ENCODE assay signal across 8 cellular contexts in genomic region chr1:16859167-16860041, GRCh38. TPM values are rescaled to one million over a fixed set of nuclear protein-coding genes. Genes with fewer than 3 reads are reported as not detected.
DNase-seq lines count a peak whose midpoint lies in the region; TF ChIP-seq lines count a peak whose summit lies in the region.
"Not testable (repeated sequence)": the region's sequence is repeated elsewhere in the genome, so short reads cannot be mapped to it uniquely, and the experiment has no call there.
"Had no signal": no experiment of that assay in that cellular context is flagged by ENCODE, and none has a peak within 500 bp of the region (broad histone marks: within the 10 kb centered on the region; RNA-seq: fewer than 3 reads in every experiment).

No MANE protein-coding gene starts in this region.

- not testable (repeated sequence) for H3K9me3 Mint-ChIP-seq in H9, nephron progenitor cell

- not testable (repeated sequence) for H3K9me3 ChIP-seq in H9 (ENCODE audit: control insufficient read depth, low read depth, low read length); MG63; smooth muscle cell (replicated peaks; ENCODE audit: low read depth)

- H3K56ac ChIP-seq in H9 (ENCODE audit: insufficient read length, low read depth, low read length): not testable (repeated sequence)

- not testable (repeated sequence) for H2BK12ac ChIP-seq in H9 (ENCODE audit: insufficient read length, low read depth, low read length)

- peak; percentile 40; the same call in 1 of the 3 replicates for TF ChIP-seq CTCF in H9 (conservative IDR thresholded peaks at IDR 0.05)
- not testable (repeated sequence) for TF ChIP-seq CTCF in brain microvascular endothelial cell (IDR thresholded peaks at IDR 0.05; ENCODE audit: low read depth, low read length, missing control alignments); fibroblast of villous mesenchyme (IDR thresholded peaks at IDR 0.05; ENCODE audit: insufficient read depth, low read depth, low read length); nephron progenitor cell (IDR thresholded peaks at IDR 0.05); smooth muscle cell (IDR thresholded peaks at IDR 0.05; ENCODE audit: borderline replicate concordance, insufficient read depth, poor library complexity, severe bottlenecking)

- H3K4me3 ChIP-seq in MG63: peak overlapping the region; percentile 40
- H3K4me3 ChIP-seq in brain microvascular endothelial cell (ENCODE audit: low read depth, low read length): peak overlapping the region; percentile 41
- H3K4me3 ChIP-seq in fibroblast of villous mesenchyme (ENCODE audit: low read depth, low read length): peak overlapping the region; percentile 18
- not testable (repeated sequence) for H3K4me3 ChIP-seq in smooth muscle cell

- H2BK120ac ChIP-seq in H9 (ENCODE audit: low read depth, low read length, poor library complexity, severe bottlenecking): not testable (repeated sequence)

- not testable (repeated sequence) for H2AK5ac ChIP-seq in H9 (ENCODE audit: insufficient read length, low read length)

- H4K5ac ChIP-seq in H9 (ENCODE audit: insufficient read length, low read depth, low read length): not testable (repeated sequence)

- not testable (repeated sequence) for H3K36me3 ChIP-seq in MG63; brain microvascular endothelial cell (replicated peaks); smooth muscle cell (ENCODE audit: low read depth)

- H3K79me1 ChIP-seq in H9 (ENCODE audit: insufficient read depth, low read depth, low read length, poor library complexity, severe bottlenecking): not testable (repeated sequence)

- not testable (repeated sequence) for H3K9ac ChIP-seq in H9 (ENCODE audit: extremely low read depth, insufficient read length, low read length); smooth muscle cell (ENCODE audit: low read depth)

- no CpG with 5 or more reads among the region's 46 CpGs for WGBS in H9 (ENCODE audit: extremely low coverage, insufficient read length, low lambda C conversion rate)
- WGBS in smooth muscle cell (ENCODE audit: low lambda C conversion rate): 43% methylated on average over 36 of the region's 46 CpGs

- H3K4me3 Mint-ChIP-seq in H9: peak overlapping the region; percentile 74 to 79
- H3K4me3 Mint-ChIP-seq in nephron progenitor cell: peak overlapping the region; percentile 76

- H3K27ac Mint-ChIP-seq in H9, nephron progenitor cell: not testable (repeated sequence)

- H3K4me2 ChIP-seq in H9 (ENCODE audit: insufficient read depth, insufficient read length, low read length) (peak overlapping the region; percentile 28), smooth muscle cell (peak overlapping the region; percentile 4)

- H3T11ph ChIP-seq in H9 (ENCODE audit: low read length): not testable (repeated sequence)

- in situ Hi-C loops in brain microvascular endothelial cell (cut with HindIII; ENCODE audit: low pct_ligation_motif_present, low sequenced_read_pairs): not testable (repeated sequence)

- H3K18ac ChIP-seq in H9 (ENCODE audit: insufficient read length, low read depth, low read length): not testable (repeated sequence)

- not testable (repeated sequence) for H3K4me1 ChIP-seq in H9 (ENCODE audit: insufficient read depth, low read length); smooth muscle cell (ENCODE audit: low read depth)

- H4K8ac ChIP-seq in H9 (replicated peaks; ENCODE audit: insufficient read length, low read depth, low read length): not testable (repeated sequence)

- not testable (repeated sequence) for H2BK20ac ChIP-seq in H9 (ENCODE audit: low read depth, low read length, poor library complexity, severe bottlenecking)

- not testable (repeated sequence) for H4K20me1 ChIP-seq in H9 (ENCODE audit: control insufficient read depth, insufficient read depth, insufficient read length); smooth muscle cell (ENCODE audit: low read depth)

- DNase-seq in H9 (peak; percentile 37), left kidney (ENCODE audit: low read depth, low spot score) (peak; percentile 22)
- not testable (repeated sequence) for DNase-seq in MG63; brain microvascular endothelial cell; fibroblast of villous mesenchyme (ENCODE audit: low read depth); nephron progenitor cell; smooth muscle cell (lab: John Stamatoyannopoulos, UW; ENCODE audit: unreplicated experiment)

- not testable (repeated sequence) for H2AFZ ChIP-seq in H9 (ENCODE audit: low read length); smooth muscle cell (ENCODE audit: low read depth)

- not testable (repeated sequence) for H4K91ac ChIP-seq in H9 (ENCODE audit: insufficient read length, low read depth, low read length)

- not testable (repeated sequence) for H3K79me2 ChIP-seq in H9 (ENCODE audit: insufficient read depth, low read length); smooth muscle cell (ENCODE audit: low read depth)

- not testable (repeated sequence) for H3K14ac ChIP-seq in H9 (ENCODE audit: insufficient read depth, low read length)

- H2BK15ac ChIP-seq in H9 (ENCODE audit: low read depth, low read length): not testable (repeated sequence)

- H2BK5ac ChIP-seq in H9 (ENCODE audit: insufficient read length, low read length): not testable (repeated sequence)

- H3K23ac ChIP-seq in H9 (ENCODE audit: insufficient read length, low read depth, low read length): not testable (repeated sequence)

- H3K4ac ChIP-seq in H9 (ENCODE audit: low read depth, low read length): not testable (repeated sequence)

- not testable (repeated sequence) for H3F3A ChIP-seq in smooth muscle cell (ENCODE audit: low read depth)

- H3K23me2 ChIP-seq in H9 (ENCODE audit: insufficient read length, low read depth, low read length, poor library complexity, severe bottlenecking): not testable (repeated sequence)

- not testable (repeated sequence) for H3K27ac ChIP-seq in H9 (ENCODE audit: insufficient read length, low read depth, low read length); brain microvascular endothelial cell; smooth muscle cell (ENCODE audit: low read depth)

- not testable (repeated sequence) for H3K27me3 ChIP-seq in H9 (ENCODE audit: insufficient read depth, low read length); MG63; brain microvascular endothelial cell (replicated peaks); smooth muscle cell (ENCODE audit: low read depth)

- not testable (repeated sequence) for H3K4me1 Mint-ChIP-seq in H9, nephron progenitor cell

- not testable (repeated sequence) for H3K27me3 Mint-ChIP-seq in H9 (ENCODE audit: low read depth)
- H3K27me3 Mint-ChIP-seq in nephron progenitor cell (ENCODE audit: low read depth, poor library complexity): peaks cover 35% of the 10 kb centered on the region

- H3K36me3 Mint-ChIP-seq in H9 (ENCODE audit: insufficient read depth in 1 of 3, low read depth in 3 of 3); nephron progenitor cell (ENCODE audit: low read depth): not testable (repeated sequence)

RNA-seq across cellular contexts. Expression of gene RNU1-2, which starts 36.4 kb away (rescaled TPM):
- 1,874 and 2,051 TPM in 2 replicates for total RNA-seq in H9 (2021)
- not detected in 2 replicates for total RNA-seq in MG63 (2014; rRNA removed; shearing (Covaris generic); ENCODE audit: low replicate concordance)
- total RNA-seq in fibroblast of villous mesenchyme: under 0.01 TPM in 1 of 2 replicates, not detected in the other
- total RNA-seq in smooth muscle cell: under 0.01 TPM in 2 replicates
- polyA plus RNA-seq in smooth muscle cell: 4.2 and 6.4 TPM in 2 replicates
- polyA plus RNA-seq: CD8-positive, alpha-beta memory T cell had no signal

Comparison
In these comparisons a context has a peak if more than half of its experiments do, and no peak if none do; other contexts are left out.
1. RNA of gene RNU1-2, which starts 36.4 kb away (total RNA-seq): 1,874 to 2,051 TPM in H9; not detected in MG63, under 0.01 TPM in fibroblast of villous mesenchyme and under 0.01 TPM in smooth muscle cell; every median in the first group is over 1,000 times any median in the second.